8 cellular contexts compared by ENCODE assay signal in genomic region chr1:94417962-94418663, GRCh38. TPM values are rescaled to one million over a fixed set of nuclear protein-coding genes. Genes with fewer than 3 reads are reported as not detected.
DNase-seq lines count a peak whose midpoint lies in the region; ATAC-seq and TF ChIP-seq lines count a peak whose summit lies in the region.

Gene ABCD3, plus strand, starts transcription at chr1:94418389. Its CDS starts 90 bp downstream, at chr1:94418479.

- peak in 1 of 3 donors; percentile 87 for TF ChIP-seq POLR2A in spleen (IDR thresholded peaks at IDR 0.05)

- H3K4me3 Mint-ChIP-seq in activated B cell treated with CpG ODN at 0.5 μM for 24 hours: no peak within 1 kb of the TSS

- TF ChIP-seq CTCF in activated B cell treated with CpG ODN at 0.5 μM for 24 hours (IDR thresholded peaks at IDR 0.05) (no peak), cardiac fibroblast (IDR thresholded peaks at IDR 0.05; ENCODE audit: low read depth, low read length) (no peak), spleen (IDR thresholded peaks at IDR 0.05 in 8 of 11, conservative IDR thresholded peaks at IDR 0.05 in 3 of 11) (peak in 2 of 11 experiments; percentile 29 to 31)

- no peaks in the 10 kb centered on the region for H3K36me3 Mint-ChIP-seq in activated B cell treated with CpG ODN at 0.5 μM for 24 hours (ENCODE audit: low read depth)

- H3K27me3 ChIP-seq in spleen (replicated peaks in 1 of 7): no peaks in the 10 kb centered on the region

- CTCF ChIA-PET in activated B cell treated with CpG ODN at 0.5 μM for 24 hours (lab: Charles Lee): no interaction called here

- DNase-seq in AG08396 (ENCODE audit: low spot score): peak; percentile 97
- DNase-seq in NCI-H345 (lab: John Stamatoyannopoulos, UW): peak; percentile 96
- DNase-seq in activated B cell treated with CpG ODN at 0.5 μM for 24 hours: peak; percentile 97
- DNase-seq in cardiac fibroblast (ENCODE audit: low read depth in 2 of 2): peak; percentile 98 to 99
- DNase-seq in inferior parietal cortex (ENCODE audit: extremely low spot score): peak; percentile 95
- peak; percentile 99 for DNase-seq in spleen

- H3K27me3 Mint-ChIP-seq in activated B cell treated with CpG ODN at 0.5 μM for 24 hours: no peaks in the 10 kb centered on the region

- H3K4me3 ChIP-seq in cardiac fibroblast (replicated peaks in 1 of 2; ENCODE audit: low read depth in 2 of 2, low read length in 2 of 2) (peak within 1 kb of the TSS; percentile 86 to 90), spleen (peak within 1 kb of the TSS; percentile 53 to 94 (median 79))

- peaks cover 4 to 53% (median 32%) of the 10 kb centered on the region in 6 donors for H3K4me1 ChIP-seq in spleen

- H3K27ac ChIP-seq in spleen: peak within 1 kb of the TSS; percentile 84 to 91 (median 88)

- POLR2A ChIA-PET in activated B cell treated with CpG ODN at 0.5 μM for 24 hours (lab: Charles Lee): no interaction called here

- no peaks in the 10 kb centered on the region for H3K36me3 ChIP-seq in spleen

- no peaks in the 10 kb centered on the region for H3K9me3 Mint-ChIP-seq in activated B cell treated with CpG ODN at 0.5 μM for 24 hours

- intact Hi-C loops in activated B cell treated with CpG ODN at 0.5 μM for 24 hours (cut with micrococcal nuclease) (loop anchor here (1.0 to 10.0 kb wide), 11 partner anchors 375 to 1633 kb away; partner anchors contain the start of genes ALG14, BCAR3, CNN3 and DR1), spleen (cut with DNase I; ENCODE audit: low total_unique reads) (no loop called here)

- ATAC-seq in GM19023 (IDR thresholded peaks at IDR 0.05; ENCODE audit: unreplicated experiment): peak; percentile 95
- peak; percentile 97 for ATAC-seq in HG03196 (IDR thresholded peaks at IDR 0.05; ENCODE audit: unreplicated experiment)
- peak; percentile 95 for ATAC-seq in activated B cell treated with CpG ODN at 0.5 μM for 24 hours (ENCODE audit: low read depth)

- H3K4me1 Mint-ChIP-seq in activated B cell treated with CpG ODN at 0.5 μM for 24 hours: peaks cover 17% of the 10 kb centered on the region

- 0 to 1% (median 0%) methylated on average over 39 to 85 of the region's 85 CpGs for WGBS in spleen, 5 donors

- H3K9me3 ChIP-seq in spleen: no peaks in the 10 kb centered on the region

- H3K27ac Mint-ChIP-seq in activated B cell treated with CpG ODN at 0.5 μM for 24 hours: no peak within 1 kb of the TSS

RNA-seq across cellular contexts. Expression of gene ABCD3, which starts in this region (rescaled TPM):
- 20.8 and 23.2 TPM in 2 replicates for total RNA-seq in activated B cell treated with CpG ODN at 0.5 μM for 24 hours
- total RNA-seq in spleen: 10 to 100 TPM; 17.4 to 30.8 (median 22.4) TPM
- 1 to 10 TPM; 9.1 to 9.6 (median 9.3) TPM for polyA plus RNA-seq in spleen

Comparison
In these comparisons a context has a peak if more than half of its experiments do, and no peak if none do; other contexts are left out.
1. Peak in every context shown above with its lines: DNase-seq, ATAC-seq, H3K4me3 ChIP-seq and H3K27ac ChIP-seq.